Comparison of ENCODE assay signal across 1 cellular context in genomic region chr3:4493008-4493930, GRCh38.
TF ChIP-seq lines count a peak whose summit lies in the region.

Gene ITPR1 (plus strand): TSS chr3:4493348. CDS start chr3:4516492, 23,144 bp downstream.

TF ChIP-seq in HepG2, 621 proteins besides CTCF, POLR2A, EP300 and RAD21 (continued from another document and continues in another):
- peak; percentile 54; the same call in 1 of the 2 replicates for TF ChIP-seq ZNF609 (CRISPR knock-in tag; IDR thresholded peaks at IDR 0.05; ENCODE audit: borderline replicate concordance)
- no peak for TF ChIP-seq EZH2 (conservative IDR thresholded peaks at IDR 0.05; ENCODE audit: low read depth, low read length)
- no peak for TF ChIP-seq DZIP1 (CRISPR knock-in tag; IDR thresholded peaks at IDR 0.05)
- no peak for TF ChIP-seq NFYC (CRISPR knock-in tag; IDR thresholded peaks at IDR 0.05)
- no peak for TF ChIP-seq MED1 (CRISPR knock-in tag; IDR thresholded peaks at IDR 0.05)
- TF ChIP-seq TEF (CRISPR knock-in tag; IDR thresholded peaks at IDR 0.05): no peak
- TF ChIP-seq NR2F2 (IDR thresholded peaks at IDR 0.05; ENCODE audit: borderline replicate concordance, low read depth): no peak
- TF ChIP-seq CCAR2 (optimal IDR thresholded peaks at IDR 0.05; ENCODE audit: low read depth, low read length): no peak
- TF ChIP-seq KDM6A (CRISPR knock-in tag; IDR thresholded peaks at IDR 0.05; ENCODE audit: low read depth): no peak
- TF ChIP-seq TFDP2 (CRISPR knock-in tag; IDR thresholded peaks at IDR 0.05): no peak
- no peak; the same call in 1 of the 2 replicates for TF ChIP-seq GLI4 (CRISPR knock-in tag; IDR thresholded peaks at IDR 0.05; ENCODE audit: borderline replicate concordance)
- TF ChIP-seq MTF2 (CRISPR knock-in tag; IDR thresholded peaks at IDR 0.05; ENCODE audit: borderline replicate concordance): no peak
- no peak for TF ChIP-seq ZNF224 (CRISPR knock-in tag; IDR thresholded peaks at IDR 0.05)
- TF ChIP-seq RARA (CRISPR knock-in tag; IDR thresholded peaks at IDR 0.05): no peak; the same call in 1 of the 2 replicates
- no peak for TF ChIP-seq PRDM4 (CRISPR knock-in tag; IDR thresholded peaks at IDR 0.05; ENCODE audit: borderline replicate concordance)
- peak; percentile 78 for TF ChIP-seq GABPB1 (CRISPR knock-in tag; IDR thresholded peaks at IDR 0.05)
- TF ChIP-seq ZNF766 (CRISPR knock-in tag; IDR thresholded peaks at IDR 0.05; ENCODE audit: borderline replicate concordance): peak; percentile 28; the same call in 1 of the 2 replicates
- TF ChIP-seq SMAD1 (CRISPR knock-in tag; IDR thresholded peaks at IDR 0.05; ENCODE audit: borderline replicate concordance, low read depth): no peak
- TF ChIP-seq ZNF136 (CRISPR knock-in tag; IDR thresholded peaks at IDR 0.05; ENCODE audit: low read depth): no peak
- TF ChIP-seq NFRKB (IDR thresholded peaks at IDR 0.05): no peak
- TF ChIP-seq SOX6 (IDR thresholded peaks at IDR 0.05): no peak
- no peak for TF ChIP-seq SOX6 (CRISPR knock-in tag; IDR thresholded peaks at IDR 0.05)
- no peak for TF ChIP-seq TRIM22 (IDR thresholded peaks at IDR 0.05)
- TF ChIP-seq ZNF225 (CRISPR knock-in tag; IDR thresholded peaks at IDR 0.05): no peak; the same call in 1 of the 2 replicates
- TF ChIP-seq CSRNP1 (CRISPR knock-in tag; IDR thresholded peaks at IDR 0.05): no peak
- TF ChIP-seq CC2D1A (CRISPR knock-in tag; IDR thresholded peaks at IDR 0.05): no peak
- TF ChIP-seq NR2F1 (CRISPR knock-in tag; IDR thresholded peaks at IDR 0.05): no peak
- TF ChIP-seq JUN (CRISPR knock-in tag; IDR thresholded peaks at IDR 0.05): no peak
- peak; percentile 79; the same call in 1 of the 2 replicates for TF ChIP-seq ZNF160 (CRISPR knock-in tag; IDR thresholded peaks at IDR 0.05)
- peak; percentile 93 for TF ChIP-seq GATA4 (IDR thresholded peaks at IDR 0.05; ENCODE audit: borderline replicate concordance, low read depth)
- TF ChIP-seq YEATS2 (CRISPR knock-in tag; IDR thresholded peaks at IDR 0.05; ENCODE audit: borderline replicate concordance): peak; percentile 58; the same call in 1 of the 2 replicates
- TF ChIP-seq ZMYM3 (CRISPR knock-in tag; IDR thresholded peaks at IDR 0.05): no peak
- 0 out of 2 replicates have a peak, but pooled peaks have one; percentile 44 for TF ChIP-seq ZBTB2 (CRISPR knock-in tag; IDR thresholded peaks at IDR 0.05; ENCODE audit: low read depth)
- no peak for TF ChIP-seq ZNF749 (CRISPR knock-in tag; IDR thresholded peaks at IDR 0.05; ENCODE audit: borderline replicate concordance)
- no peak; the same call in 1 of the 2 replicates for TF ChIP-seq HOMEZ (CRISPR knock-in tag; IDR thresholded peaks at IDR 0.05; ENCODE audit: low read depth)
- TF ChIP-seq ZNF24 (IDR thresholded peaks at IDR 0.05): no peak
- TF ChIP-seq ZNF678 (CRISPR knock-in tag; IDR thresholded peaks at IDR 0.05): no peak
- TF ChIP-seq HOXA3 (CRISPR knock-in tag; IDR thresholded peaks at IDR 0.05): peak; percentile 49; the same call in 1 of the 2 replicates
- no peak for TF ChIP-seq PCBP2 (optimal IDR thresholded peaks at IDR 0.05; ENCODE audit: low read depth, low read length, poor library complexity, severe bottlenecking)
- TF ChIP-seq ZNF451 (CRISPR knock-in tag; IDR thresholded peaks at IDR 0.05): no peak; the same call in 1 of the 2 replicates
- TF ChIP-seq ATF7 (IDR thresholded peaks at IDR 0.05): no peak
- 0 out of 2 replicates have a peak, but pooled peaks have one; percentile 57 for TF ChIP-seq ATF7 (CRISPR knock-in tag; IDR thresholded peaks at IDR 0.05)
- no peak for TF ChIP-seq ZNF33B (CRISPR knock-in tag; IDR thresholded peaks at IDR 0.05)
- TF ChIP-seq FOXM1 (CRISPR knock-in tag; IDR thresholded peaks at IDR 0.05): no peak
- 0 out of 2 replicates have a peak, but pooled peaks have one; percentile 19 for TF ChIP-seq RXRB (CRISPR knock-in tag; IDR thresholded peaks at IDR 0.05; ENCODE audit: borderline replicate concordance)
- no peak for TF ChIP-seq KLF15 (CRISPR knock-in tag; IDR thresholded peaks at IDR 0.05; ENCODE audit: borderline replicate concordance)
- TF ChIP-seq JUNB (CRISPR knock-in tag; IDR thresholded peaks at IDR 0.05; ENCODE audit: borderline replicate concordance): no peak
- TF ChIP-seq ZNF580 (CRISPR knock-in tag; IDR thresholded peaks at IDR 0.05; ENCODE audit: borderline replicate concordance, low read depth): 0 out of 2 replicates have a peak, but pooled peaks have one; percentile 54
- peak; percentile 56 for TF ChIP-seq BHLHE40 (IDR thresholded peaks at IDR 0.05; ENCODE audit: low read length)
